Comparison of ENCODE assay signal across 11 cellular contexts in the genomic region with DNA sequence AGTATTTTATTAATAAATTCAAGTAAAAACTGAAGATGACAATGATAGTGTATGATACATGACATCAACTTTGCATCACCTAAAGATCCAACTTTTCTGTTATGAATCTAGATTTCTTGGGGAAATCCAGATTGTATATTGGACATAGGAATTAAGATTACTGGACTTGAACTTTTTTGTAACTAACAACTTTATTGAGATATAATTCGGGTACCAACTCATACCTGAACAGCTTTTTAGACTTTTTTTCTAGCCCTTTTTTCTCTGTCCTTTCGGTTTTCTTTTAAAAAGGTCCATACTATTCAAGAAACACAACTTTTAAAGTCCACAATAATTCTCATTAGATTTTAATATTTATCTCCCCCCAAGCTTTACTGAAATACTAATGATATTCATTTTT. TPM values are rescaled to one million over a fixed set of nuclear protein-coding genes. Genes with fewer than 3 reads are reported as not detected.
DNase-seq lines count a peak whose midpoint lies in the region; ATAC-seq and TF ChIP-seq lines count a peak whose summit lies in the region.
"Had no signal": no experiment of that assay in that cellular context is flagged by ENCODE, and none has a peak within 500 bp of the region (broad histone marks: within the 10 kb centered on the region; RNA-seq: fewer than 3 reads in every experiment).

No MANE protein-coding gene starts in this region.

- H3K27me3 ChIP-seq in PC-3 (ENCODE audit: low read length), result no peaks in the 10 kb centered on the region
- H3K27me3 ChIP-seq in esophagus muscularis mucosa, result no peaks in the 10 kb centered on the region

- intact Hi-C loops in activated CD4-positive, alpha-beta T cell treated with anti-CD3 and anti-CD28 coated beads for 36 hours (cut with DNase I, micrococcal nuclease), result loop anchor here (5.0 kb wide), 2 partner anchors 80 to 145 kb away; partner anchors contain the start of gene RTTN (in 1 of the 2)
- intact Hi-C loops in PC-3 (cut with micrococcal nuclease), result loop anchor here (1.0 to 2.0 kb wide), 2 partner anchors 44 to 83 kb away; partner anchors contain the start of gene RTTN
- intact Hi-C loops in esophagus muscularis mucosa (cut with DNase I), result loop anchor here (2.0 to 5.0 kb wide), 2 partner anchors 81 to 145 kb away; no protein-coding TSS in a partner anchor

- peaks cover 30% of the 10 kb centered on the region for H4K20me1 ChIP-seq in PC-3 (ENCODE audit: low read length)

- peaks cover 15% of the 10 kb centered on the region for H3K4me1 Mint-ChIP-seq in activated CD4-positive, alpha-beta T cell treated with anti-CD3 and anti-CD28 coated beads for 36 hours
- peaks cover 23% of the 10 kb centered on the region for H3K4me1 Mint-ChIP-seq in progenitor cell of endocrine pancreas (ENCODE audit: low read depth)

- no peaks in the 10 kb centered on the region for H3K9me3 Mint-ChIP-seq in activated CD4-positive, alpha-beta T cell treated with anti-CD3 and anti-CD28 coated beads for 36 hours (ENCODE audit: low read depth)
- H3K9me3 Mint-ChIP-seq in progenitor cell of endocrine pancreas (ENCODE audit: low read depth), result no peaks in the 10 kb centered on the region

- H3K36me3 Mint-ChIP-seq in activated CD4-positive, alpha-beta T cell treated with anti-CD3 and anti-CD28 coated beads for 36 hours (ENCODE audit: low read depth), result peaks cover 3% of the 10 kb centered on the region
- peaks cover 1% of the 10 kb centered on the region for H3K36me3 Mint-ChIP-seq in progenitor cell of endocrine pancreas (ENCODE audit: insufficient read depth)

- H3K79me2 ChIP-seq in PC-3 (ENCODE audit: low read length), result peaks cover 38% of the 10 kb centered on the region

- CTCF ChIA-PET in activated CD4-positive, alpha-beta T cell treated with anti-CD3 and anti-CD28 coated beads for 36 hours (lab: Charles Lee), result no interaction called here
- CTCF ChIA-PET in PC-3 (lab: Charles Lee), result no interaction called here

- TF ChIP-seq CTCF in PC-3 (conservative IDR thresholded peaks at IDR 0.05; ENCODE audit: low read depth, low read length) (no peak), esophagus muscularis mucosa (IDR thresholded peaks at IDR 0.05) (no peak), progenitor cell of endocrine pancreas (IDR thresholded peaks at IDR 0.05; ENCODE audit: unreplicated experiment) (no peak)

- peak overlapping the region; percentile 95 for H2AFZ ChIP-seq in PC-3 (ENCODE audit: low read length)

- peak overlapping the region; percentile 86 for H3K4me3 ChIP-seq in PC-3 (ENCODE audit: low read length)
- peak overlapping the region in 3 of 4 donors; percentile 83 to 86 (median 85) for H3K4me3 ChIP-seq in esophagus muscularis mucosa

- H3K4me3 Mint-ChIP-seq in activated CD4-positive, alpha-beta T cell treated with anti-CD3 and anti-CD28 coated beads for 36 hours, result peak overlapping the region; percentile 28
- peak overlapping the region; percentile 75 for H3K4me3 Mint-ChIP-seq in progenitor cell of endocrine pancreas (ENCODE audit: low read depth)

- POLR2A ChIA-PET in activated CD4-positive, alpha-beta T cell treated with anti-CD3 and anti-CD28 coated beads for 36 hours (lab: Charles Lee), result no interaction called here
- POLR2A ChIA-PET in PC-3 (lab: Charles Lee; ENCODE audit: unreplicated experiment), result interaction anchor here (0.6 kb wide), 1 partner anchor 23 kb away, joined by 5 read pairs; no protein-coding TSS in a partner anchor

- TF ChIP-seq POLR2A in esophagus muscularis mucosa (IDR thresholded peaks at IDR 0.05; ENCODE audit: low read depth), result no peak

- BruUV-seq in PC-3 (replicated peaks; lab: Mats Ljungman, UMichigan), result TSS peak; percentile 46

- no peak overlapping the region for H3K9ac ChIP-seq in PC-3 (ENCODE audit: low read length)

- ATAC-seq in activated CD4-positive, alpha-beta T cell treated with anti-CD3 and anti-CD28 coated beads for 36 hours, result no peak
- ATAC-seq in PC-3, result no peak
- ATAC-seq in HG02571 (IDR thresholded peaks at IDR 0.05; ENCODE audit: unreplicated experiment), result no peak
- no peak for ATAC-seq in HG03521 (IDR thresholded peaks at IDR 0.05; ENCODE audit: unreplicated experiment)
- ATAC-seq in HG02870 (IDR thresholded peaks at IDR 0.05; ENCODE audit: unreplicated experiment), result no peak

- peaks cover 21% of the 10 kb centered on the region for H3K27me3 Mint-ChIP-seq in activated CD4-positive, alpha-beta T cell treated with anti-CD3 and anti-CD28 coated beads for 36 hours
- H3K27me3 Mint-ChIP-seq in progenitor cell of endocrine pancreas, result no peaks in the 10 kb centered on the region

- no peak overlapping the region for H3K27ac ChIP-seq in PC-3 (ENCODE audit: low read length)
- H3K27ac ChIP-seq in esophagus muscularis mucosa (replicated peaks in 1 of 4), result peak overlapping the region in 1 of 4 donors; percentile 88

- no peak for DNase-seq in activated CD4-positive, alpha-beta T cell treated with anti-CD3 and anti-CD28 coated beads for 36 hours
- DNase-seq in activated CD4-positive, alpha-beta T cell treated with anti-CD3 and anti-CD28 coated beads, Interleukin-2, amount 50 U/mL, for 1 hour, result no peak
- DNase-seq in PC-3, result no peak
- no peak for DNase-seq in esophagus muscularis mucosa (ENCODE audit: extremely low spot score)
- no peak for DNase-seq in progenitor cell of endocrine pancreas (ENCODE audit: low spot score, unreplicated experiment)
- DNase-seq: activated effector memory CD4-positive, alpha-beta T cell treated with Interleukin-2 at 50 U/mL for 16 hours; effector CD4-positive, alpha-beta T cell; NK-92 treated with Interleukin-12 subunit alpha and Interleukin-12 subunit beta, amount 100 ng/mL, for 24 hours had no signal

- no peaks in the 10 kb centered on the region for H3K9me2 ChIP-seq in PC-3 (replicated peaks; ENCODE audit: low read length)

- H3K36me3 ChIP-seq in PC-3 (ENCODE audit: low read depth, low read length), result 0 out of 2 replicates have a peak, but pooled peaks cover 11% of the 10 kb centered on the region
- no peaks in the 10 kb centered on the region for H3K36me3 ChIP-seq in esophagus muscularis mucosa

- H3F3A ChIP-seq in PC-3 (ENCODE audit: low read length, unreplicated experiment), result peaks cover 5% of the 10 kb centered on the region

- WGBS in esophagus muscularis mucosa, result 95% methylated on average over 2 of the region's 2 CpGs

- H3K4me1 ChIP-seq in PC-3 (ENCODE audit: insufficient read depth, low read length), result peaks cover 26% of the 10 kb centered on the region
- peaks cover 22 to 39% (median 30%) of the 10 kb centered on the region in 4 donors for H3K4me1 ChIP-seq in esophagus muscularis mucosa

- H3K4me2 ChIP-seq in PC-3 (ENCODE audit: low read length), result peak overlapping the region; percentile 95

- no peak overlapping the region for H3K27ac Mint-ChIP-seq in activated CD4-positive, alpha-beta T cell treated with anti-CD3 and anti-CD28 coated beads for 36 hours
- H3K27ac Mint-ChIP-seq in progenitor cell of endocrine pancreas, result peak overlapping the region; percentile 84

- TF ChIP-seq EP300 in esophagus muscularis mucosa (IDR thresholded peaks at IDR 0.05), result no peak

- H3K9me3 ChIP-seq in PC-3 (ENCODE audit: low read length) (no peaks in the 10 kb centered on the region), esophagus muscularis mucosa (no peaks in the 10 kb centered on the region)

RNA-seq across cellular contexts. Expression of gene SOCS6, which starts 1.1 kb away (rescaled TPM):
- 1 to 10 TPM; 1.7 to 2.1 TPM for total RNA-seq in activated CD4-positive, alpha-beta T cell treated with anti-CD3 and anti-CD28 coated beads for 36 hours
- total RNA-seq in PC-3 (2014; rRNA removed), result 17.9 and 20.8 TPM in 2 replicates
- 10 to 100 TPM; 14.1 to 22.3 (median 19.4) TPM for total RNA-seq in esophagus muscularis mucosa
- 36.3 and 39.0 TPM in 2 replicates for total RNA-seq in progenitor cell of endocrine pancreas
